Comparison of ENCODE assay signal across 8 cellular contexts in genomic region chr2:100380681-100381080, GRCh38. TPM values are rescaled to one million over a fixed set of nuclear protein-coding genes. Genes with fewer than 3 reads are reported as not detected.
"Had no signal": no experiment of that assay in that cellular context is flagged by ENCODE, and none has a peak within 500 bp of the region (broad histone marks: within the 10 kb centered on the region; RNA-seq: fewer than 3 reads in every experiment).

No MANE protein-coding gene starts in this region.

- H3K4me1 ChIP-seq: Peyer's patch, SJCRH30 had no signal

- H3K36me3 ChIP-seq: adrenal gland, Peyer's patch, SJCRH30 had no signal

- H3K9me3 Mint-ChIP-seq: activated naive CD8-positive, alpha-beta T cell treated with anti-CD3 and anti-CD28 coated beads, Interleukin-2, amount 10 ng/mL, durations not matched to agents 7 days and 5 days; T-helper 1 cell treated with Interleukin-12 subunit alpha and Interleukin-12 subunit beta and Interleukin-4 antibody, amounts not matched to agents 30 μg/mL and 1 μg/mL, for 36 hours had no signal

- H3K27ac ChIP-seq: adrenal gland, Peyer's patch, RWPE1, SJCRH30 had no signal

- H3K9me3 ChIP-seq: adrenal gland, Peyer's patch, SJCRH30 had no signal

- H3K4me3 ChIP-seq: adrenal gland, Peyer's patch, SJCRH30 had no signal

- H3K27me3 ChIP-seq: adrenal gland, Peyer's patch had no signal

- H3K4me3 Mint-ChIP-seq: activated CD8-positive, alpha-beta T cell treated with anti-CD3 and anti-CD28 coated beads, Interleukin-2, amount 10 ng/mL, durations not matched to agents 7 days and 5 days; activated naive CD8-positive, alpha-beta T cell treated with anti-CD3 and anti-CD28 coated beads, Interleukin-2, amount 10 ng/mL, durations not matched to agents 7 days and 5 days; T-helper 1 cell treated with Interleukin-12 subunit alpha and Interleukin-12 subunit beta and Interleukin-4 antibody, amounts not matched to agents 30 μg/mL and 1 μg/mL, for 36 hours had no signal

- H3K36me3 Mint-ChIP-seq: activated naive CD8-positive, alpha-beta T cell treated with anti-CD3 and anti-CD28 coated beads, Interleukin-2, amount 10 ng/mL, durations not matched to agents 7 days and 5 days had no signal

- H3K27ac Mint-ChIP-seq: activated CD8-positive, alpha-beta T cell treated with anti-CD3 and anti-CD28 coated beads, Interleukin-2, amount 10 ng/mL, durations not matched to agents 7 days and 5 days; activated naive CD8-positive, alpha-beta T cell treated with anti-CD3 and anti-CD28 coated beads, Interleukin-2, amount 10 ng/mL, durations not matched to agents 7 days and 5 days; T-helper 1 cell treated with Interleukin-12 subunit alpha and Interleukin-12 subunit beta and Interleukin-4 antibody, amounts not matched to agents 30 μg/mL and 1 μg/mL, for 36 hours had no signal

RNA-seq across cellular contexts. Expression of gene LONRF2, which starts 58.4 kb away (rescaled TPM):
- total RNA-seq: MCF 10A, SJCRH30 had no signal
